Comparison of ENCODE assay signal across 12 cellular contexts in the genomic region with DNA sequence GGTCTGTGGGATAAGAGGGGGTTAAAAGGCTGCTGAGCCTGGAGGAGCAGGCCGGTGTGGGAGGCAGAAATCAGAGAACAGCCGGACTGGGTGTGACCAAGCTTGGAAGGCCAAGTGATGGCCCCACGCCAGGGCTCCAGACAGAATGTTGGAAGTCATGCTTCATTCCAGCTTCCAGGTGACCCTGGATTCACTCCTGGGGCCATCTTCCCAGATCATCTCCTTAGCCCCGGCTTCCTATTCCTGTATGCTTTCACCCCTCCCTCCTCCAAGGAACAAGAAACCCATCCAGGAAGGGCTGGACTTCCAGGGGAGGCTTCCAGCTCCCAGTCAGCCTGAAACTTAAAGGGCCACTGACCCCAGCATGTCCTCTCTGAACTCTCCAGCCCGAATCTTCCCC. TPM values are rescaled to one million over a fixed set of nuclear protein-coding genes. Genes with fewer than 3 reads are reported as not detected.
DNase-seq lines count a peak whose midpoint lies in the region; ATAC-seq, FAIRE-seq and TF ChIP-seq lines count a peak whose summit lies in the region.
"Had no signal": no experiment of that assay in that cellular context is flagged by ENCODE, and none has a peak within 500 bp of the region (broad histone marks: within the 10 kb centered on the region; RNA-seq: fewer than 3 reads in every experiment).

No MANE protein-coding gene starts in this region.

- no peaks in the 10 kb centered on the region for H4K20me1 ChIP-seq in mammary epithelial cell (ENCODE audit: insufficient read depth, low read length)

- no peaks in the 10 kb centered on the region for H3K79me2 ChIP-seq in mammary epithelial cell (ENCODE audit: insufficient read depth, low read length)

- in situ Hi-C loops in mammary epithelial cell (cut with MboI; ENCODE audit: low sequenced_read_pairs in 2 of 2), result no loop called here

- no peak overlapping the region for H3K4me3 Mint-ChIP-seq in osteocyte (ENCODE audit: unreplicated experiment)
- H3K4me3 Mint-ChIP-seq: type B pancreatic cell had no signal

- H3K9me3 Mint-ChIP-seq in osteocyte (ENCODE audit: unreplicated experiment), result no peaks in the 10 kb centered on the region

- H2AFZ ChIP-seq in mammary epithelial cell (ENCODE audit: low read depth, low read length), result no peak overlapping the region

- H3K27ac Mint-ChIP-seq in osteocyte (ENCODE audit: unreplicated experiment), result peak overlapping the region; percentile 7
- H3K27ac Mint-ChIP-seq: type B pancreatic cell had no signal

- no peaks in the 10 kb centered on the region for H3K4me1 ChIP-seq in breast epithelium
- no peaks in the 10 kb centered on the region for H3K4me1 ChIP-seq in mammary epithelial cell (ENCODE audit: insufficient read depth, low read length)
- peaks cover 0 to 82% (median 56%) of the 10 kb centered on the region in 12 donors for H3K4me1 ChIP-seq in heart left ventricle
- H3K4me1 ChIP-seq in aorta (ENCODE audit: control insufficient read depth in 1 of 2, insufficient read depth in 2 of 2, low read length in 2 of 2), result no peaks in the 10 kb centered on the region
- H3K4me1 ChIP-seq: A549 had no signal

- WGBS in mammary epithelial cell (ENCODE audit: low coverage, missing lambda C conversion rate), result 13% methylated on average over 5 of the region's 5 CpGs
- 7 to 23% (median 11%) methylated on average over 5 of the region's 5 CpGs for WGBS in heart left ventricle, 4 donors
- 2 to 4% methylated on average over 5 of the region's 5 CpGs for WGBS in aorta, 2 donors

- peak; percentile 21 to 61 (median 40) for ATAC-seq in heart left ventricle
- peak; percentile 74 for ATAC-seq in aorta (ENCODE audit: low FRiP score)
- no peak for ATAC-seq in GM18858 (IDR thresholded peaks at IDR 0.05; ENCODE audit: unreplicated experiment)
- ATAC-seq: A549, PC-3 had no signal

- H3K36me3 ChIP-seq in breast epithelium, result no peaks in the 10 kb centered on the region
- no peaks in the 10 kb centered on the region for H3K36me3 ChIP-seq in mammary epithelial cell (ENCODE audit: insufficient read depth, low read length)
- H3K36me3 ChIP-seq in heart left ventricle, result peaks cover 0 to 20% (median 0%) of the 10 kb centered on the region in 9 donors
- H3K36me3 ChIP-seq in aorta (ENCODE audit: control insufficient read depth in 1 of 2, insufficient read depth in 2 of 2, low read length in 1 of 2), result peaks cover 0 to 2% of the 10 kb centered on the region in 2 donors

- FAIRE-seq in GM19239 (lab: Jason Lieb, UNC), result no peak
- FAIRE-seq: A549 had no signal

- TF ChIP-seq POLR2A in breast epithelium (IDR thresholded peaks at IDR 0.05), result no peak
- TF ChIP-seq POLR2A in heart left ventricle (IDR thresholded peaks at IDR 0.05), result no peak

- BruUV-seq in mammary epithelial cell (replicated peaks; lab: Mats Ljungman, UMichigan), result no TSS peak

- H3K9ac ChIP-seq in mammary epithelial cell (ENCODE audit: insufficient read depth, low read length), result no peak overlapping the region

- CTCF ChIA-PET in mammary epithelial cell (lab: Charles Lee; ENCODE audit: low non-redundant PET), result no interaction called here

- H3K27me3 ChIP-seq in breast epithelium (no peaks in the 10 kb centered on the region), mammary epithelial cell (ENCODE audit: insufficient read depth, low read length) (no peaks in the 10 kb centered on the region), heart left ventricle (no peaks in the 10 kb centered on the region), aorta (ENCODE audit: control insufficient read depth in 1 of 2, insufficient read depth in 2 of 2, low read length in 1 of 2) (no peaks in the 10 kb centered on the region)

- no peak overlapping the region for H3K4me2 ChIP-seq in mammary epithelial cell (ENCODE audit: insufficient read depth, low read depth, low read length)
- H3K4me2 ChIP-seq: A549 had no signal

- TF ChIP-seq CTCF in breast epithelium (IDR thresholded peaks at IDR 0.05) (no peak), mammary epithelial cell (conservative IDR thresholded peaks at IDR 0.05 in 1 of 2, IDR thresholded peaks at IDR 0.05 in 1 of 2; ENCODE audit: extremely low read depth in 1 of 2, insufficient read depth in 1 of 2, low read depth in 1 of 2, low read length in 2 of 2) (no peak), heart left ventricle (IDR thresholded peaks at IDR 0.05) (no peak), osteocyte (IDR thresholded peaks at IDR 0.05) (no peak)

- dilution Hi-C loops in mammary epithelial cell (cut with HindIII; ENCODE audit: low sequenced_read_pairs), result no loop called here

- peak overlapping the region; percentile 29 to 78 for H3K27ac ChIP-seq in breast epithelium
- H3K27ac ChIP-seq in mammary epithelial cell (ENCODE audit: insufficient read depth, low read depth, low read length), result no peak overlapping the region
- H3K27ac ChIP-seq in heart left ventricle, result peak overlapping the region; percentile 67 to 91 (median 82)
- H3K27ac ChIP-seq in aorta (ENCODE audit: low read depth in 1 of 2, low read length in 2 of 2), result peak overlapping the region; percentile 42 to 63
- H3K27ac ChIP-seq: A549 had no signal

- peaks cover 48% of the 10 kb centered on the region for H3K4me1 Mint-ChIP-seq in osteocyte (ENCODE audit: unreplicated experiment)

- intact Hi-C loops in breast epithelium (cut with DNase I; ENCODE audit: low total_unique reads) (no loop called here), mammary epithelial cell (cut with micrococcal nuclease) (no loop called here), heart left ventricle (cut with DNase I) (loop anchor here in 1 of 10 donors (5.0 kb wide), 1 partner anchor 34 kb away; no protein-coding TSS in a partner anchor), aorta (cut with DNase I) (loop anchor here (2.0 to 5.0 kb wide), 3 partner anchors 34 to 164 kb away; no protein-coding TSS in a partner anchor)

- H3K4me3 ChIP-seq in breast epithelium, result peak overlapping the region; percentile 32 to 36 (median 36)
- no peak overlapping the region for H3K4me3 ChIP-seq in mammary epithelial cell (replicated peaks in 1 of 3; ENCODE audit: insufficient read depth in 1 of 3, low read depth in 2 of 3, low read length in 3 of 3)
- H3K4me3 ChIP-seq in heart left ventricle, result peak overlapping the region; percentile 12 to 69 (median 50)
- peak overlapping the region; percentile 35 to 37 for H3K4me3 ChIP-seq in aorta (ENCODE audit: low read length in 2 of 2)
- H3K4me3 ChIP-seq: A549 had no signal

- H3K27me3 Mint-ChIP-seq in osteocyte (ENCODE audit: unreplicated experiment), result peaks cover 14% of the 10 kb centered on the region

- H3K9me3 ChIP-seq in breast epithelium (peaks cover 0 to 4% of the 10 kb centered on the region in 2 donors), mammary epithelial cell (replicated peaks; ENCODE audit: insufficient read depth, low read length) (no peaks in the 10 kb centered on the region), heart left ventricle (no peaks in the 10 kb centered on the region), aorta (ENCODE audit: control insufficient read depth, low read length) (no peaks in the 10 kb centered on the region)
- H3K9me3 ChIP-seq: A549 had no signal

- H3K36me3 Mint-ChIP-seq in osteocyte (ENCODE audit: unreplicated experiment), result no peaks in the 10 kb centered on the region
- H3K36me3 Mint-ChIP-seq: type B pancreatic cell had no signal

- peak in 1 of 2 donors; percentile 61 for DNase-seq in breast epithelium (ENCODE audit: low spot score in 2 of 2)
- no peak for DNase-seq in mammary epithelial cell
- DNase-seq in heart left ventricle, result peak; percentile 86 to 90 (median 88)
- DNase-seq in osteocyte (ENCODE audit: extremely low spot score, unreplicated experiment), result no peak
- DNase-seq in aorta, result peak; percentile 84 to 87
- no peak for DNase-seq in GM19239 (ENCODE audit: insufficient read length, low spot score)
- no peak for DNase-seq in NCI-H1694 treated with DMSO at 0.1 percent for 48 hours (lab: John Stamatoyannopoulos, UW)
- DNase-seq: NCI-H1930, PC-3 had no signal

RNA-seq across cellular contexts. Expression of gene INMT, which starts 1.0 kb away (rescaled TPM):
- total RNA-seq in breast epithelium, result 10 to 100 TPM in 2 of 3 donors, 1 to 10 TPM in 1; 7.8 to 66.7 (median 26.2) TPM
- total RNA-seq in mammary epithelial cell, result not detected
- polyA plus RNA-seq in mammary epithelial cell, result not detected
- not detected for polyA minus RNA-seq in mammary epithelial cell
- 10 to 100 TPM; 11.7 to 88.1 (median 29.6) TPM for total RNA-seq in heart left ventricle
- polyA plus RNA-seq in heart left ventricle, result 10 to 100 TPM; 15.7 to 27.9 TPM
- total RNA-seq in osteocyte, result 1.5 and 2.0 TPM in 2 replicates
- 100 to 1,000 TPM in 1 of 2 donors, 10 to 100 TPM in 1; 83.0 to 131 TPM for total RNA-seq in aorta
- 100 to 1,000 TPM in 1 of 2 donors, 10 to 100 TPM in 1; 76.7 to 105 TPM for polyA plus RNA-seq in aorta
- total RNA-seq: PC-3 had no signal
- polyA plus RNA-seq: A549 had no signal

RNA-seq across cellular contexts. Expression of gene MINDY4, which starts 18.2 kb away (rescaled TPM):
- total RNA-seq in breast epithelium (10 to 100 TPM in 2 of 3 donors, 1 to 10 TPM in 1; 5.6 to 14.9 (median 13.8) TPM), mammary epithelial cell (1 to 10 TPM; 3.6 to 6.8 TPM), heart left ventricle (1 to 10 TPM; 2.4 to 6.0 (median 3.1) TPM), osteocyte (4.4 and 5.3 TPM in 2 replicates), aorta (10 to 100 TPM; 20.2 to 22.2 TPM)
- polyA plus RNA-seq in mammary epithelial cell (1.9 TPM), heart left ventricle (1 to 10 TPM; 1.3 to 2.4 TPM), aorta (10 to 100 TPM in 1 of 2 donors, 1 to 10 TPM in 1; 3.1 to 26.1 TPM)
- 1.3 TPM for polyA minus RNA-seq in mammary epithelial cell

Comparison
In these comparisons a context has a peak if more than half of its experiments do, and no peak if none do; other contexts are left out.
1. H3K4me3 ChIP-seq: peak in breast epithelium (3 of 3), heart left ventricle (12 of 12) and aorta (2 of 2); none in mammary epithelial cell (0 of 3).
2. DNase-seq: peak in heart left ventricle (5 of 5) and aorta (2 of 2); none in mammary epithelial cell (single experiment), osteocyte (single experiment), GM19239 (single experiment) and NCI-H1694 treated with DMSO at 0.1 percent for 48 hours (single experiment).
3. intact Hi-C loops: an anchor here in aorta (2.0 to 5.0 kb wide); none called in breast epithelium and mammary epithelial cell.